ENCODE assay signal across 1 cellular context in genomic region chr6:43274127-43274915, GRCh38.
TF ChIP-seq lines count a peak whose summit lies in the region.

No MANE protein-coding gene starts in this region.

TF ChIP-seq in HepG2, 621 proteins besides CTCF, POLR2A, EP300 and RAD21 (continued from another document and continues in another):
- TF ChIP-seq ZNF563 (CRISPR knock-in tag; IDR thresholded peaks at IDR 0.05) (no peak), CBX2 (IDR thresholded peaks at IDR 0.05; ENCODE audit: low read depth, low read length) (no peak), CBX2 (CRISPR knock-in tag; IDR thresholded peaks at IDR 0.05; ENCODE audit: low read depth) (no peak), ZNF281 (CRISPR knock-in tag; IDR thresholded peaks at IDR 0.05; ENCODE audit: borderline replicate concordance) (peak; percentile 50; the same call in 1 of the 2 replicates), ZNF879 (CRISPR knock-in tag; IDR thresholded peaks at IDR 0.05) (no peak), JDP2 (CRISPR knock-in tag; IDR thresholded peaks at IDR 0.05; ENCODE audit: borderline replicate concordance) (no peak), WIZ (CRISPR knock-in tag; IDR thresholded peaks at IDR 0.05) (no peak), NCOA2 (CRISPR knock-in tag; IDR thresholded peaks at IDR 0.05) (no peak; the same call in 1 of the 2 replicates), JARID2 (CRISPR knock-in tag; IDR thresholded peaks at IDR 0.05; ENCODE audit: insufficient replicate concordance) (no peak), TP53 (CRISPR knock-in tag; conservative IDR thresholded peaks at IDR 0.05) (no peak), JUN (CRISPR knock-in tag; IDR thresholded peaks at IDR 0.05) (no peak), SPEN (CRISPR knock-in tag; IDR thresholded peaks at IDR 0.05; ENCODE audit: low read depth) (0 out of 2 replicates have a peak, but pooled peaks have one; percentile 44), CBFB (CRISPR knock-in tag; IDR thresholded peaks at IDR 0.05) (no peak), SMC3 (IDR thresholded peaks at IDR 0.05; ENCODE audit: low read length) (no peak), TSC22D2 (CRISPR knock-in tag; IDR thresholded peaks at IDR 0.05; ENCODE audit: borderline replicate concordance) (no peak), ZNF496 (CRISPR knock-in tag; IDR thresholded peaks at IDR 0.05; ENCODE audit: insufficient replicate concordance) (no peak), PCBP1 (IDR thresholded peaks at IDR 0.05; ENCODE audit: borderline replicate concordance, low read depth, low read length) (0 out of 2 replicates have a peak, but pooled peaks have one; percentile 18), ELF3 (CRISPR knock-in tag; IDR thresholded peaks at IDR 0.05) (0 out of 2 replicates have a peak, but pooled peaks have one; percentile 1), CBX5 (CRISPR knock-in tag; IDR thresholded peaks at IDR 0.05; ENCODE audit: borderline replicate concordance) (no peak), ZNF614 (CRISPR knock-in tag; IDR thresholded peaks at IDR 0.05; ENCODE audit: borderline replicate concordance) (no peak), MAFK (conservative IDR thresholded peaks at IDR 0.05 in 1 of 2, IDR thresholded peaks at IDR 0.05 in 1 of 2; ENCODE audit: low read length in 2 of 2) (no peak), SP2 (CRISPR knock-in tag; IDR thresholded peaks at IDR 0.05) (no peak), ZNF883 (CRISPR knock-in tag; IDR thresholded peaks at IDR 0.05; ENCODE audit: not compliant biosample characterization) (no peak), ZNF318 (CRISPR knock-in tag; IDR thresholded peaks at IDR 0.05) (no peak), ZNF547 (CRISPR knock-in tag; IDR thresholded peaks at IDR 0.05) (no peak), NFE2 (CRISPR knock-in tag; IDR thresholded peaks at IDR 0.05) (no peak), CREB3 (CRISPR knock-in tag; IDR thresholded peaks at IDR 0.05) (no peak), ZNF44 (CRISPR knock-in tag; IDR thresholded peaks at IDR 0.05) (no peak), ZNF232 (CRISPR knock-in tag; IDR thresholded peaks at IDR 0.05; ENCODE audit: borderline replicate concordance) (no peak), TCF7L2 (IDR thresholded peaks at IDR 0.05; ENCODE audit: low read depth, low read length) (no peak), NPAS2 (CRISPR knock-in tag; IDR thresholded peaks at IDR 0.05; ENCODE audit: borderline replicate concordance) (no peak), ZNF207 (IDR thresholded peaks at IDR 0.05; ENCODE audit: borderline replicate concordance) (no peak), ZNF737 (CRISPR knock-in tag; IDR thresholded peaks at IDR 0.05; ENCODE audit: borderline replicate concordance) (no peak), ZNF549 (CRISPR knock-in tag; IDR thresholded peaks at IDR 0.05) (no peak), SATB2 (CRISPR knock-in tag; IDR thresholded peaks at IDR 0.05) (no peak), ZMYM2 (CRISPR knock-in tag; IDR thresholded peaks at IDR 0.05) (no peak), HNF4G (IDR thresholded peaks at IDR 0.05; ENCODE audit: borderline replicate concordance, low read depth, low read length) (no peak), HNF4G (CRISPR knock-in tag; IDR thresholded peaks at IDR 0.05; ENCODE audit: borderline replicate concordance, low read depth) (no peak)
- TF ChIP-seq, protein P1, sequence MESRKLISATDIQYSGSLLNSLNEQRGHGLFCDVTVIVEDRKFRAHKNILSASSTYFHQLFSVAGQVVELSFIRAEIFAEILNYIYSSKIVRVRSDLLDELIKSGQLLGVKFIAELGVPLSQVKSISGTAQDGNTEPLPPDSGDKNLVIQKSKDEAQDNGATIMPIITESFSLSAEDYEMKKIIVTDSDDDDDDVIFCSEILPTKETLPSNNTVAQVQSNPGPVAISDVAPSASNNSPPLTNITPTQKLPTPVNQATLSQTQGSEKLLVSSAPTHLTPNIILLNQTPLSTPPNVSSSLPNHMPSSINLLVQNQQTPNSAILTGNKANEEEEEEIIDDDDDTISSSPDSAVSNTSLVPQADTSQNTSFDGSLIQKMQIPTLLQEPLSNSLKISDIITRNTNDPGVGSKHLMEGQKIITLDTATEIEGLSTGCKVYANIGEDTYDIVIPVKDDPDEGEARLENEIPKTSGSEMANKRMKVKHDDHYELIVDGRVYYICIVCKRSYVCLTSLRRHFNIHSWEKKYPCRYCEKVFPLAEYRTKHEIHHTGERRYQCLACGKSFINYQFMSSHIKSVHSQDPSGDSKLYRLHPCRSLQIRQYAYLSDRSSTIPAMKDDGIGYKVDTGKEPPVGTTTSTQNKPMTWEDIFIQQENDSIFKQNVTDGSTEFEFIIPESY (CRISPR knock-in tag; IDR thresholded peaks at IDR 0.05), result peak; percentile 91
- TF ChIP-seq, protein P2, sequence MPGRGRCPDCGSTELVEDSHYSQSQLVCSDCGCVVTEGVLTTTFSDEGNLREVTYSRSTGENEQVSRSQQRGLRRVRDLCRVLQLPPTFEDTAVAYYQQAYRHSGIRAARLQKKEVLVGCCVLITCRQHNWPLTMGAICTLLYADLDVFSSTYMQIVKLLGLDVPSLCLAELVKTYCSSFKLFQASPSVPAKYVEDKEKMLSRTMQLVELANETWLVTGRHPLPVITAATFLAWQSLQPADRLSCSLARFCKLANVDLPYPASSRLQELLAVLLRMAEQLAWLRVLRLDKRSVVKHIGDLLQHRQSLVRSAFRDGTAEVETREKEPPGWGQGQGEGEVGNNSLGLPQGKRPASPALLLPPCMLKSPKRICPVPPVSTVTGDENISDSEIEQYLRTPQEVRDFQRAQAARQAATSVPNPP (CRISPR knock-in tag; IDR thresholded peaks at IDR 0.05), result no peak
- TF ChIP-seq, protein P3, sequence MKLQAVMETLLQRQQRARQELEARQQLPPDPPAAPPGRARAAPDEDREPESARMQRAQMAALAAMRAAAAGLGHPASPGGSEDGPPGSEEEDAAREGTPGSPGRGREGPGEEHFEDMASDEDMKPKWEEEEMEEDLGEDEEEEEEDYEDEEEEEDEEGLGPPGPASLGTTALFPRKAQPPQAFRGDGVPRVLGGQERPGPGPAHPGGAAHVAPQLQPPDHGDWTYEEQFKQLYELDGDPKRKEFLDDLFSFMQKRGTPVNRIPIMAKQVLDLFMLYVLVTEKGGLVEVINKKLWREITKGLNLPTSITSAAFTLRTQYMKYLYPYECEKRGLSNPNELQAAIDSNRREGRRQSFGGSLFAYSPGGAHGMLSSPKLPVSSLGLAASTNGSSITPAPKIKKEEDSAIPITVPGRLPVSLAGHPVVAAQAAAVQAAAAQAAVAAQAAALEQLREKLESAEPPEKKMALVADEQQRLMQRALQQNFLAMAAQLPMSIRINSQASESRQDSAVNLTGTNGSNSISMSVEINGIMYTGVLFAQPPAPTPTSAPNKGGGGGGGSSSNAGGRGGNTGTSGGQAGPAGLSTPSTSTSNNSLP (IDR thresholded peaks at IDR 0.05; ENCODE audit: low read depth, low read length), result no peak
- TF ChIP-seq, protein P4, sequence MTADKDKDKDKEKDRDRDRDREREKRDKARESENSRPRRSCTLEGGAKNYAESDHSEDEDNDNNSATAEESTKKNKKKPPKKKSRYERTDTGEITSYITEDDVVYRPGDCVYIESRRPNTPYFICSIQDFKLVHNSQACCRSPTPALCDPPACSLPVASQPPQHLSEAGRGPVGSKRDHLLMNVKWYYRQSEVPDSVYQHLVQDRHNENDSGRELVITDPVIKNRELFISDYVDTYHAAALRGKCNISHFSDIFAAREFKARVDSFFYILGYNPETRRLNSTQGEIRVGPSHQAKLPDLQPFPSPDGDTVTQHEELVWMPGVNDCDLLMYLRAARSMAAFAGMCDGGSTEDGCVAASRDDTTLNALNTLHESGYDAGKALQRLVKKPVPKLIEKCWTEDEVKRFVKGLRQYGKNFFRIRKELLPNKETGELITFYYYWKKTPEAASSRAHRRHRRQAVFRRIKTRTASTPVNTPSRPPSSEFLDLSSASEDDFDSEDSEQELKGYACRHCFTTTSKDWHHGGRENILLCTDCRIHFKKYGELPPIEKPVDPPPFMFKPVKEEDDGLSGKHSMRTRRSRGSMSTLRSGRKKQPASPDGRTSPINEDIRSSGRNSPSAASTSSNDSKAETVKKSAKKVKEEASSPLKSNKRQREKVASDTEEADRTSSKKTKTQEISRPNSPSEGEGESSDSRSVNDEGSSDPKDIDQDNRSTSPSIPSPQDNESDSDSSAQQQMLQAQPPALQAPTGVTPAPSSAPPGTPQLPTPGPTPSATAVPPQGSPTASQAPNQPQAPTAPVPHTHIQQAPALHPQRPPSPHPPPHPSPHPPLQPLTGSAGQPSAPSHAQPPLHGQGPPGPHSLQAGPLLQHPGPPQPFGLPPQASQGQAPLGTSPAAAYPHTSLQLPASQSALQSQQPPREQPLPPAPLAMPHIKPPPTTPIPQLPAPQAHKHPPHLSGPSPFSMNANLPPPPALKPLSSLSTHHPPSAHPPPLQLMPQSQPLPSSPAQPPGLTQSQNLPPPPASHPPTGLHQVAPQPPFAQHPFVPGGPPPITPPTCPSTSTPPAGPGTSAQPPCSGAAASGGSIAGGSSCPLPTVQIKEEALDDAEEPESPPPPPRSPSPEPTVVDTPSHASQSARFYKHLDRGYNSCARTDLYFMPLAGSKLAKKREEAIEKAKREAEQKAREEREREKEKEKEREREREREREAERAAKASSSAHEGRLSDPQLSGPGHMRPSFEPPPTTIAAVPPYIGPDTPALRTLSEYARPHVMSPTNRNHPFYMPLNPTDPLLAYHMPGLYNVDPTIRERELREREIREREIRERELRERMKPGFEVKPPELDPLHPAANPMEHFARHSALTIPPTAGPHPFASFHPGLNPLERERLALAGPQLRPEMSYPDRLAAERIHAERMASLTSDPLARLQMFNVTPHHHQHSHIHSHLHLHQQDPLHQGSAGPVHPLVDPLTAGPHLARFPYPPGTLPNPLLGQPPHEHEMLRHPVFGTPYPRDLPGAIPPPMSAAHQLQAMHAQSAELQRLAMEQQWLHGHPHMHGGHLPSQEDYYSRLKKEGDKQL (CRISPR knock-in tag; IDR thresholded peaks at IDR 0.05; ENCODE audit: low read depth), result no peak
